ENCODE assay signal across 27 cellular contexts in genomic region chr13:27855381-27855780, GRCh38.
"Had no signal": no experiment of that assay in that cellular context is flagged by ENCODE, and none has a peak within 500 bp of the region (broad histone marks: within the 10 kb centered on the region; RNA-seq: fewer than 3 reads in every experiment).

No MANE protein-coding gene starts in this region.

- H3K27ac ChIP-seq: colonic mucosa, coronary artery, dorsolateral prefrontal cortex, epithelial cell of prostate, esophagus squamous epithelium, foreskin keratinocyte, gastrocnemius medialis, gastroesophageal sphincter, heart left ventricle, heart right ventricle had no signal

- H3K4me1 Mint-ChIP-seq: endodermal cell had no signal

- H3K9me3 Mint-ChIP-seq: dendritic cell treated with granulocyte-macrophage colony-stimulating factor and Interleukin-4, amounts not matched to agents 40 ng/mL and 50 ng/mL, for 4 days; effector memory CD8-positive, alpha-beta T cell; endodermal cell had no signal

- H3K4me3 Mint-ChIP-seq: dendritic cell treated with granulocyte-macrophage colony-stimulating factor and Interleukin-4, amounts not matched to agents 40 ng/mL and 50 ng/mL, for 4 days; effector memory CD8-positive, alpha-beta T cell; endodermal cell had no signal

- H3K9me3 ChIP-seq: colonic mucosa, esophagus squamous epithelium, gastrocnemius medialis, gastroesophageal sphincter, heart left ventricle, heart right ventricle had no signal

- ATAC-seq: effector memory CD8-positive, alpha-beta T cell; esophagus mucosa; foreskin keratinocyte; gastrocnemius medialis; gastroesophageal sphincter had no signal

- H3K27ac Mint-ChIP-seq: dendritic cell treated with granulocyte-macrophage colony-stimulating factor and Interleukin-4, amounts not matched to agents 40 ng/mL and 50 ng/mL, for 4 days; effector memory CD8-positive, alpha-beta T cell; endodermal cell had no signal

- DNase-seq: colonic mucosa; cortex of kidney; dermis blood vessel endothelial cell; dorsolateral prefrontal cortex; effector CD4-positive, alpha-beta T cell; effector CD8-positive, alpha-beta T cell; effector memory CD4-positive, alpha-beta T cell; effector memory CD8-positive, alpha-beta T cell; endodermal cell; esophagus squamous epithelium; foreskin fibroblast; foreskin keratinocyte; foreskin melanocyte; gastrocnemius medialis; glutamatergic neuron; head of caudate nucleus; heart left ventricle; heart right ventricle had no signal

- FAIRE-seq: colon, endometrium, endothelial cell of umbilical vein, frontal cortex had no signal

- H3K4me1 ChIP-seq: colonic mucosa, esophagus squamous epithelium, foreskin keratinocyte, gastrocnemius medialis, gastroesophageal sphincter had no signal

- H3K36me3 ChIP-seq: colonic mucosa, esophagus squamous epithelium, gastrocnemius medialis, gastroesophageal sphincter, heart left ventricle, heart right ventricle had no signal

- H3K4me3 ChIP-seq: colonic mucosa, coronary artery, dorsolateral prefrontal cortex, esophagus squamous epithelium, gastrocnemius medialis, gastroesophageal sphincter, heart left ventricle, heart right ventricle had no signal
